Comparison of ENCODE assay signal across 8 cellular contexts in genomic region chr6:32178547-32179440, GRCh38. TPM values are rescaled to one million over a fixed set of nuclear protein-coding genes. Genes with fewer than 3 reads are reported as not detected.
A peak's percentile ranks its signal among the peaks of the same experiment; 100 is the strongest.
DNase-seq lines count a peak whose midpoint lies in the region; ATAC-seq and TF ChIP-seq lines count a peak whose summit lies in the region.

No MANE protein-coding gene starts in this region.

- intact Hi-C loops in stomach (cut with DNase I; ENCODE audit: low total_unique reads): no loop called here

- H3K9ac ChIP-seq in iPS-20b (ENCODE audit: low read depth, low read length): peak overlapping the region; percentile 93

- peak overlapping the region; percentile 92 for H3K27ac Mint-ChIP-seq in activated naive CD4-positive, alpha-beta T cell treated with anti-CD3 and anti-CD28 coated beads, Interleukin-2, amount 10 ng/mL, durations not matched to agents 7 days and 5 days
- peak overlapping the region; percentile 92 for H3K27ac Mint-ChIP-seq in activated CD8-positive, alpha-beta T cell treated with anti-CD3 and anti-CD28 coated beads, Interleukin-2, amount 10 ng/mL, durations not matched to agents 7 days and 5 days

- H3K9me3 ChIP-seq in iPS-20b (ENCODE audit: insufficient read depth, low read depth, low read length) (no peaks in the 10 kb centered on the region), stomach (no peaks in the 10 kb centered on the region)

- 1 to 2% (median 2%) methylated on average over 20 to 24 of the region's 24 CpGs for WGBS in stomach, 5 donors

- no peaks in the 10 kb centered on the region for H3K9me3 Mint-ChIP-seq in activated naive CD4-positive, alpha-beta T cell treated with anti-CD3 and anti-CD28 coated beads, Interleukin-2, amount 10 ng/mL, durations not matched to agents 7 days and 5 days
- no peaks in the 10 kb centered on the region for H3K9me3 Mint-ChIP-seq in activated CD8-positive, alpha-beta T cell treated with anti-CD3 and anti-CD28 coated beads, Interleukin-2, amount 10 ng/mL, durations not matched to agents 7 days and 5 days (ENCODE audit: insufficient read depth)

- CTCF ChIA-PET in activated naive CD4-positive, alpha-beta T cell treated with anti-CD3 and anti-CD28 coated beads, Interleukin-2, amount 10 ng/mL, durations not matched to agents 7 days and 5 days (lab: Charles Lee): interaction anchor here (0.8 to 1.5 kb wide), 2 partner anchors 17 to 30 kb away, joined by 3 to 5 read pairs; no protein-coding TSS in a partner anchor
- CTCF ChIA-PET in activated CD8-positive, alpha-beta T cell treated with anti-CD3 and anti-CD28 coated beads, Interleukin-2, amount 10 ng/mL, durations not matched to agents 7 days and 5 days (lab: Charles Lee): interaction anchor here (0.8 to 2.0 kb wide), 6 partner anchors 11 to 61 kb away, joined by 3 to 15 read pairs (median 4); partner anchors contain the start of genes GPSM3 and PBX2

- H3K4me1 Mint-ChIP-seq in activated naive CD4-positive, alpha-beta T cell treated with anti-CD3 and anti-CD28 coated beads, Interleukin-2, amount 10 ng/mL, durations not matched to agents 7 days and 5 days: peaks cover 63% of the 10 kb centered on the region
- peaks cover 57% of the 10 kb centered on the region for H3K4me1 Mint-ChIP-seq in activated CD8-positive, alpha-beta T cell treated with anti-CD3 and anti-CD28 coated beads, Interleukin-2, amount 10 ng/mL, durations not matched to agents 7 days and 5 days (ENCODE audit: low read depth)

- H3K36me3 ChIP-seq in iPS-20b (ENCODE audit: insufficient read depth, low read depth, low read length) (peaks cover 53% of the 10 kb centered on the region), stomach (peaks cover 23 to 42% (median 41%) of the 10 kb centered on the region in 4 donors)

- H3K27ac ChIP-seq in iPS-20b (ENCODE audit: low read length) (no peak overlapping the region), stomach (peak overlapping the region; percentile 91 to 100 (median 92))

- peak overlapping the region; percentile 88 for H3K4me3 ChIP-seq in iPS-20b (ENCODE audit: low read length)
- peak overlapping the region; percentile 86 to 98 (median 88) for H3K4me3 ChIP-seq in stomach

- no peak for TF ChIP-seq POLR2A in stomach (IDR thresholded peaks at IDR 0.05)

- DNase-seq in activated naive CD4-positive, alpha-beta T cell treated with anti-CD3 and anti-CD28 coated beads, Interleukin-2, amount 10 ng/mL, durations not matched to agents 7 days and 5 days: peak; percentile 34
- DNase-seq in activated naive CD4-positive, alpha-beta T cell (lab: John Stamatoyannopoulos, UW): no peak
- DNase-seq in activated CD8-positive, alpha-beta T cell treated with anti-CD3 and anti-CD28 coated beads, Interleukin-2, amount 10 ng/mL, durations not matched to agents 7 days and 5 days: no peak
- no peak for DNase-seq in stomach
- no peak for DNase-seq in NCI-H1694 (lab: John Stamatoyannopoulos, UW)
- no peak for DNase-seq in T-helper 9 cell

- H3K4me1 ChIP-seq in iPS-20b (ENCODE audit: insufficient read depth, low read length) (peaks cover 13% of the 10 kb centered on the region), stomach (peaks cover 46 to 80% (median 70%) of the 10 kb centered on the region in 4 donors)

- POLR2A ChIA-PET in activated CD8-positive, alpha-beta T cell treated with anti-CD3 and anti-CD28 coated beads, Interleukin-2, amount 10 ng/mL, durations not matched to agents 7 days and 5 days (lab: Charles Lee): interaction anchor here (0.6 to 2.5 kb wide), 3 partner anchors 11 to 715 kb away, joined by 3 to 45 read pairs (median 3); partner anchors contain the start of genes GPSM3 and PBX2

- H3K36me3 Mint-ChIP-seq in activated naive CD4-positive, alpha-beta T cell treated with anti-CD3 and anti-CD28 coated beads, Interleukin-2, amount 10 ng/mL, durations not matched to agents 7 days and 5 days: peaks cover 28% of the 10 kb centered on the region
- peaks cover 33% of the 10 kb centered on the region for H3K36me3 Mint-ChIP-seq in activated CD8-positive, alpha-beta T cell treated with anti-CD3 and anti-CD28 coated beads, Interleukin-2, amount 10 ng/mL, durations not matched to agents 7 days and 5 days (ENCODE audit: low read depth)

- H3K27me3 ChIP-seq in iPS-20b (ENCODE audit: insufficient read depth, low read length) (no peaks in the 10 kb centered on the region), stomach (no peaks in the 10 kb centered on the region)

- peak overlapping the region; percentile 85 for H3K4me3 Mint-ChIP-seq in activated naive CD4-positive, alpha-beta T cell treated with anti-CD3 and anti-CD28 coated beads, Interleukin-2, amount 10 ng/mL, durations not matched to agents 7 days and 5 days
- peak overlapping the region; percentile 90 for H3K4me3 Mint-ChIP-seq in activated CD8-positive, alpha-beta T cell treated with anti-CD3 and anti-CD28 coated beads, Interleukin-2, amount 10 ng/mL, durations not matched to agents 7 days and 5 days

- TF ChIP-seq CTCF in stomach (IDR thresholded peaks at IDR 0.05): no peak

- H3K27me3 Mint-ChIP-seq in activated naive CD4-positive, alpha-beta T cell treated with anti-CD3 and anti-CD28 coated beads, Interleukin-2, amount 10 ng/mL, durations not matched to agents 7 days and 5 days: no peaks in the 10 kb centered on the region
- no peaks in the 10 kb centered on the region for H3K27me3 Mint-ChIP-seq in activated CD8-positive, alpha-beta T cell treated with anti-CD3 and anti-CD28 coated beads, Interleukin-2, amount 10 ng/mL, durations not matched to agents 7 days and 5 days (ENCODE audit: low read depth)

- no peak for ATAC-seq in activated CD8-positive, alpha-beta T cell treated with anti-CD3 and anti-CD28 coated beads, Interleukin-2, amount 10 ng/mL, durations not matched to agents 7 days and 5 days
- ATAC-seq in GM21390 (IDR thresholded peaks at IDR 0.05; ENCODE audit: unreplicated experiment): no peak

- no peak for TF ChIP-seq EP300 in stomach (IDR thresholded peaks at IDR 0.05)

RNA-seq across cellular contexts. Expression of gene RNF5, which starts 0.6 kb away (rescaled TPM):
- total RNA-seq in activated CD8-positive, alpha-beta T cell treated with anti-CD3 and anti-CD28 coated beads, Interleukin-2, amount 10 ng/mL, durations not matched to agents 7 days and 5 days: 10 to 100 TPM; 40.4 to 43.3 TPM
- 10 to 100 TPM; 22.6 to 71.4 (median 50.9) TPM for total RNA-seq in stomach
- polyA plus RNA-seq in stomach: 100 to 1,000 TPM in 1 of 3 donors, 10 to 100 TPM in 2; 92.5 to 107 (median 93.2) TPM

RNA-seq across cellular contexts. Expression of gene AGPAT1, which starts 2.9 kb away (rescaled TPM):
- 10 to 100 TPM; 40.4 to 46.6 TPM for total RNA-seq in activated CD8-positive, alpha-beta T cell treated with anti-CD3 and anti-CD28 coated beads, Interleukin-2, amount 10 ng/mL, durations not matched to agents 7 days and 5 days
- 10 to 100 TPM in 4 of 5 donors, 1 to 10 TPM in 1; 7.3 to 52.6 (median 33.5) TPM for total RNA-seq in stomach
- polyA plus RNA-seq in stomach: 10 to 100 TPM; 31.3 to 41.9 (median 36.2) TPM

RNA-seq across cellular contexts. Expression of gene AGER, which starts 5.3 kb away (rescaled TPM):
- total RNA-seq in activated CD8-positive, alpha-beta T cell treated with anti-CD3 and anti-CD28 coated beads, Interleukin-2, amount 10 ng/mL, durations not matched to agents 7 days and 5 days: 10 to 100 TPM; 27.8 to 29.9 TPM
- total RNA-seq in stomach: 10 to 100 TPM in 2 of 5 donors, 1 to 10 TPM in 2, under 1 TPM in 1; 0.87 to 35.6 (median 2.8) TPM
- polyA plus RNA-seq in stomach: 10 to 100 TPM; 13.0 to 18.0 (median 16.9) TPM

RNA-seq across cellular contexts. Expression of gene PBX2, which starts 11.2 kb away (rescaled TPM):
- 10 to 100 TPM; 60.5 to 68.5 TPM for total RNA-seq in activated CD8-positive, alpha-beta T cell treated with anti-CD3 and anti-CD28 coated beads, Interleukin-2, amount 10 ng/mL, durations not matched to agents 7 days and 5 days
- 10 to 100 TPM; 23.5 to 50.3 (median 42.0) TPM for total RNA-seq in stomach
- 10 to 100 TPM; 26.5 to 31.4 (median 28.0) TPM for polyA plus RNA-seq in stomach

RNA-seq across cellular contexts. Expression of gene GPSM3, which starts 13.6 kb away (rescaled TPM):
- 100 to 1,000 TPM; 216 to 223 TPM for total RNA-seq in activated CD8-positive, alpha-beta T cell treated with anti-CD3 and anti-CD28 coated beads, Interleukin-2, amount 10 ng/mL, durations not matched to agents 7 days and 5 days
- 10 to 100 TPM in 1 of 5 donors, 1 to 10 TPM in 1, not detected in 3; 3.1 to 41.0 TPM for total RNA-seq in stomach
- 10 to 100 TPM in 2 of 3 donors, 1 to 10 TPM in 1; 10.0 to 25.8 (median 23.9) TPM for polyA plus RNA-seq in stomach
